7 cellular contexts compared by ENCODE assay signal in the genomic region with DNA sequence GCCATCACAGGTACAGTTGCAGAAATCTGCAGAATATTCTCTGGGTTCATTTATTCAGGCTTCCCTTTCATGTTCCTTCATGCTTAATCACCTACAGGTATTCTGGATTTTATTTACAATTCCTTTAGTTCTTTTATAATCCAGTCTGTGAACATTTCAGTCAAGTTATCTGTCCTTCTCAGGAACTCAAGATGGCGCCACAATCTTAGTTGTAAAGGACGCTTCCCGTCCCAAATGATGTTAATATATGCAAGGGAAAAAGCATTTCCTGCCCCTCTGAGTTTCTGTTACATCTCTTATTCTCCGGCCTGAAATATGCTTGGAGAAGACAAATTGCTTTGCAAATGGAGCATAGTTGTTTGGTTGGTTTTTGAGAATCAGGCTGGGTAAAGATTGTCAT. TPM values are rescaled to one million over a fixed set of nuclear protein-coding genes. Genes with fewer than 3 reads are reported as not detected.
A peak's percentile ranks its signal among the peaks of the same experiment; 100 is the strongest.
DNase-seq lines count a peak whose midpoint lies in the region; ATAC-seq and TF ChIP-seq lines count a peak whose summit lies in the region.

No MANE protein-coding gene starts in this region.

- no peaks in the 10 kb centered on the region for H3K36me3 Mint-ChIP-seq in progenitor cell of endocrine pancreas (ENCODE audit: insufficient read depth)

- H3K27me3 Mint-ChIP-seq in progenitor cell of endocrine pancreas, result no peaks in the 10 kb centered on the region

- no peak overlapping the region for H3K27ac Mint-ChIP-seq in progenitor cell of endocrine pancreas

- TF ChIP-seq CTCF in GM13976 (IDR thresholded peaks at IDR 0.05; ENCODE audit: borderline replicate concordance, control extremely low read depth, extremely low read depth, insufficient read depth, missing control alignments) (peak; percentile 17), epithelial cell of esophagus (IDR thresholded peaks at IDR 0.05; ENCODE audit: insufficient read depth, low read depth, low read length, missing control alignments) (peak; percentile 55), progenitor cell of endocrine pancreas (IDR thresholded peaks at IDR 0.05; ENCODE audit: unreplicated experiment) (peak; percentile 50)

- no peak overlapping the region for H3K4me3 ChIP-seq in epithelial cell of esophagus (ENCODE audit: low read length)

- H3K4me1 Mint-ChIP-seq in progenitor cell of endocrine pancreas (ENCODE audit: low read depth), result peaks cover 6% of the 10 kb centered on the region

- no peak for ATAC-seq in HG03432 (IDR thresholded peaks at IDR 0.05; ENCODE audit: unreplicated experiment)

- H3K9me3 Mint-ChIP-seq in progenitor cell of endocrine pancreas (ENCODE audit: low read depth), result no peaks in the 10 kb centered on the region

- H3K4me3 Mint-ChIP-seq in progenitor cell of endocrine pancreas (ENCODE audit: low read depth), result no peak overlapping the region

- DNase-seq in GM13976 (ENCODE audit: low spot score) (no peak), NCI-H345 treated with DMSO at 0.1 percent for 48 hours (lab: John Stamatoyannopoulos, UW; ENCODE audit: unreplicated experiment) (peak; percentile 19), epithelial cell of esophagus (ENCODE audit: low read depth) (peak; percentile 61), progenitor cell of endocrine pancreas (ENCODE audit: low spot score, unreplicated experiment) (no peak), hepatic stellate cell (ENCODE audit: low spot score) (no peak), NCI-H1048 (lab: John Stamatoyannopoulos, UW) (no peak)

- in situ Hi-C loops in GM13976 (cut with MboI; ENCODE audit: low sequenced_read_pairs, unreplicated experiment), result no loop called here

RNA-seq across cellular contexts. Expression of gene F3, which starts 19.3 kb away (rescaled TPM):
- 84.9 and 95.0 TPM in 2 replicates for total RNA-seq in progenitor cell of endocrine pancreas

Comparison
In these comparisons a context has a peak if more than half of its experiments do, and no peak if none do; other contexts are left out.
1. DNase-seq: peak in NCI-H345 treated with DMSO at 0.1 percent for 48 hours (single experiment) and epithelial cell of esophagus (single experiment); none in GM13976 (single experiment), progenitor cell of endocrine pancreas (single experiment), hepatic stellate cell (single experiment) and NCI-H1048 (single experiment).
2. Peak in every context shown above with its lines, with median percentiles within 50 percentile points of each other: CTCF ChIP-seq.